In genomic region chr2:213265679-213266078, GRCh38 we compare ENCODE assay signal across 15 cellular contexts. TPM values are rescaled to one million over a fixed set of nuclear protein-coding genes. Genes with fewer than 3 reads are reported as not detected.
DNase-seq lines count a peak whose midpoint lies in the region; ATAC-seq, FAIRE-seq and TF ChIP-seq lines count a peak whose summit lies in the region.
"Had no signal": no experiment of that assay in that cellular context is flagged by ENCODE, and none has a peak within 500 bp of the region (broad histone marks: within the 10 kb centered on the region; RNA-seq: fewer than 3 reads in every experiment).

No MANE protein-coding gene starts in this region.

- no peaks in the 10 kb centered on the region for H3F3A ChIP-seq in GM23248 (ENCODE audit: insufficient read depth)

- no peak overlapping the region for H2BK5ac ChIP-seq in neuronal stem cell (ENCODE audit: low read length)

- no peaks in the 10 kb centered on the region for H3K4me1 ChIP-seq in A673 (ENCODE audit: insufficient read depth, low read length, poor library complexity, severe bottlenecking)
- no peaks in the 10 kb centered on the region for H3K4me1 ChIP-seq in GM23248 (ENCODE audit: insufficient read depth)
- H3K4me1 ChIP-seq in GM12878 (ENCODE audit: control insufficient read depth, insufficient read depth, low read length) = no peaks in the 10 kb centered on the region
- H3K4me1 ChIP-seq in neuronal stem cell (ENCODE audit: control insufficient read depth in 2 of 2, insufficient read depth in 1 of 2, low read depth in 1 of 2, low read length in 2 of 2) = peaks cover 0 to 2% of the 10 kb centered on the region in 2 donors
- H3K4me1 ChIP-seq: HAP-1 had no signal

- H3K4me2 ChIP-seq in GM23248 (ENCODE audit: unreplicated experiment) (no peak overlapping the region), GM12878 (ENCODE audit: control insufficient read depth, insufficient read depth) (no peak overlapping the region), neuronal stem cell (ENCODE audit: insufficient read depth, low read length, poor library complexity, severe bottlenecking) (no peak overlapping the region)

- intact Hi-C loops in A673 (cut with micrococcal nuclease; ENCODE audit: unreplicated experiment) = no loop called here
- intact Hi-C loops in GM12878 (cut with micrococcal nuclease; ENCODE audit: unreplicated experiment) = no loop called here
- intact Hi-C loops in activated T-helper 1 cell treated with anti-CD3 and anti-CD28 coated beads, Interleukin-12 subunit alpha, Interleukin-12 subunit beta, Interleukin-2, Interleukin-4 antibody, amounts not matched to agents 30 ng/mL and 10 ng/mL and 1 ng/mL, durations not matched to agents 14 hours and 24 hours and 36 hours (cut with micrococcal nuclease) = no loop called here

- H3K4me3 Mint-ChIP-seq in activated T-helper 1 cell treated with anti-CD3 and anti-CD28 coated beads, Interleukin-12 subunit alpha, Interleukin-12 subunit beta, Interleukin-2, Interleukin-4 antibody, amounts not matched to agents 30 ng/mL and 10 ng/mL and 1 ng/mL, durations not matched to agents 14 hours and 24 hours and 36 hours = no peak overlapping the region
- H3K4me3 Mint-ChIP-seq: CD4-positive, alpha-beta T cell had no signal

- RAD21 ChIA-PET in GM12878 (lab: Charles Lee; ENCODE audit: unreplicated experiment) = no interaction called here

- BruUV-seq in A673 (replicated peaks; lab: Mats Ljungman, UMichigan) (no TSS peak), GM12878 (replicated peaks; lab: Mats Ljungman, UMichigan) (no TSS peak)

- POLR2A ChIA-PET in A673 (lab: Charles Lee; ENCODE audit: low non-redundant PET) (no interaction called here), GM12878 (lab: Charles Lee) (no interaction called here)

- H3K9me3 ChIP-seq in A673 (ENCODE audit: low read depth, low read length, poor library complexity, severe bottlenecking) = no peaks in the 10 kb centered on the region
- H3K9me3 ChIP-seq in GM23248 (ENCODE audit: low read depth) = no peaks in the 10 kb centered on the region
- H3K9me3 ChIP-seq in GM12878 (replicated peaks; ENCODE audit: control insufficient read depth, insufficient read depth, low read length) = no peaks in the 10 kb centered on the region
- no peaks in the 10 kb centered on the region for H3K9me3 ChIP-seq in neuronal stem cell (replicated peaks in 1 of 2; ENCODE audit: control insufficient read depth in 2 of 2, insufficient read depth in 1 of 2, low read depth in 1 of 2, low read length in 2 of 2)
- H3K9me3 ChIP-seq: HAP-1 had no signal

- in situ Hi-C loops in GM23248 (cut with MboI) = no loop called here
- in situ Hi-C loops in GM12878 (cut with MboI) = no loop called here

- no peak overlapping the region for H2BK15ac ChIP-seq in neuronal stem cell (ENCODE audit: low read length)

- no peak overlapping the region for H4K8ac ChIP-seq in neuronal stem cell (ENCODE audit: low read depth, low read length)

- no peak for TF ChIP-seq RAD21 in GM12878 (IDR thresholded peaks at IDR 0.05; ENCODE audit: insufficient read depth, low read depth, low read length)

- 14 to 20% methylated on average over 3 of the region's 3 CpGs for WGBS in GM23248 (ENCODE audit: low coverage in 1 of 2, low lambda C conversion rate in 2 of 2, missing lambda C conversion rate in 2 of 2), 2 experiments
- WGBS in GM12878 (ENCODE audit: insufficient coverage, insufficient replicate concordance, low lambda C conversion rate, missing lambda C conversion rate) = 75% methylated on average over 3 of the region's 3 CpGs
- WGBS in neuronal stem cell (ENCODE audit: extremely low coverage in 2 of 2, insufficient read length in 2 of 2, insufficient replicate concordance in 1 of 2), 2 donors = no CpG with 5 or more reads among the region's 3 CpGs

- H3K9me2 ChIP-seq in GM23248 (ENCODE audit: insufficient read depth) = no peaks in the 10 kb centered on the region

- no peaks in the 10 kb centered on the region for H3K9me3 Mint-ChIP-seq in activated T-helper 1 cell treated with anti-CD3 and anti-CD28 coated beads, Interleukin-12 subunit alpha, Interleukin-12 subunit beta, Interleukin-2, Interleukin-4 antibody, amounts not matched to agents 30 ng/mL and 10 ng/mL and 1 ng/mL, durations not matched to agents 14 hours and 24 hours and 36 hours
- H3K9me3 Mint-ChIP-seq: CD4-positive, alpha-beta T cell had no signal

- H4K91ac ChIP-seq in neuronal stem cell (ENCODE audit: low read depth, low read length, poor library complexity) = no peak overlapping the region

- peak; percentile 76 for FAIRE-seq in GM12878 (lab: Jason Lieb, UNC)
- FAIRE-seq: A204.1 had no signal

- H3K9ac ChIP-seq in GM23248 = no peak overlapping the region
- H3K9ac ChIP-seq in GM12878 (ENCODE audit: control insufficient read depth, insufficient read depth, low read length) = no peak overlapping the region
- H3K9ac ChIP-seq in neuronal stem cell (ENCODE audit: low read depth, low read length, poor library complexity) = no peak overlapping the region

- no peak overlapping the region for H2BK120ac ChIP-seq in neuronal stem cell (ENCODE audit: low read depth, low read length)

- no peaks in the 10 kb centered on the region for H3K79me2 ChIP-seq in GM23248 (ENCODE audit: insufficient read depth)
- no peaks in the 10 kb centered on the region for H3K79me2 ChIP-seq in GM12878 (ENCODE audit: control insufficient read depth, insufficient read depth, low read length)

- H3K14ac ChIP-seq in neuronal stem cell (ENCODE audit: low read length) = no peak overlapping the region

- H3K27ac Mint-ChIP-seq in activated T-helper 1 cell treated with anti-CD3 and anti-CD28 coated beads, Interleukin-12 subunit alpha, Interleukin-12 subunit beta, Interleukin-2, Interleukin-4 antibody, amounts not matched to agents 30 ng/mL and 10 ng/mL and 1 ng/mL, durations not matched to agents 14 hours and 24 hours and 36 hours = no peak overlapping the region
- H3K27ac Mint-ChIP-seq: CD4-positive, alpha-beta T cell had no signal

- SMC1A ChIA-PET in GM12878 (lab: Charles Lee; ENCODE audit: uncharacterized antibody, unreplicated experiment) = interaction anchor here (1.0 to 1.3 kb wide), 2 partner anchors 10 to 13 kb away, joined by 3 read pairs; no protein-coding TSS in a partner anchor

- no peak overlapping the region for H3K27ac ChIP-seq in A673 (ENCODE audit: low read depth, low read length, poor library complexity, severe bottlenecking)
- H3K27ac ChIP-seq in GM23248 = no peak overlapping the region
- H3K27ac ChIP-seq in GM12878 (ENCODE audit: control insufficient read depth, insufficient read depth) = no peak overlapping the region
- H3K27ac ChIP-seq in neuronal stem cell (replicated peaks; ENCODE audit: low read length) = no peak overlapping the region
- H3K27ac ChIP-seq: C4-2B had no signal

- peak; percentile 55 for DNase-seq in A673 (ENCODE audit: low spot score)
- no peak for DNase-seq in GM23248
- DNase-seq in GM12878 (ENCODE audit: low read depth, low spot score) = no peak
- DNase-seq in neuronal stem cell (ENCODE audit: low spot score) = no peak
- DNase-seq in RKO (ENCODE audit: low spot score) = no peak
- no peak for DNase-seq in activated T-helper 1 cell treated with anti-CD3 and anti-CD28 coated beads, Interleukin-12 subunit alpha, Interleukin-12 subunit beta, Interleukin-2, Interleukin-4 antibody, amounts not matched to agents 30 ng/mL and 10 ng/mL and 1 ng/mL, durations not matched to agents 14 hours and 24 hours and 36 hours (ENCODE audit: low spot score)
- DNase-seq: AML-193; CD4-positive, alpha-beta T cell; DMS153; DMS79; GDM1 had no signal

- H3K79me1 ChIP-seq in neuronal stem cell (ENCODE audit: low read depth, low read length) = no peaks in the 10 kb centered on the region

- H3K27me3 Mint-ChIP-seq in activated T-helper 1 cell treated with anti-CD3 and anti-CD28 coated beads, Interleukin-12 subunit alpha, Interleukin-12 subunit beta, Interleukin-2, Interleukin-4 antibody, amounts not matched to agents 30 ng/mL and 10 ng/mL and 1 ng/mL, durations not matched to agents 14 hours and 24 hours and 36 hours (ENCODE audit: insufficient read depth) = no peaks in the 10 kb centered on the region
- H3K27me3 Mint-ChIP-seq: CD4-positive, alpha-beta T cell had no signal

- H2AFZ ChIP-seq in GM23248 (peak overlapping the region; percentile 39), GM12878 (ENCODE audit: control insufficient read depth, low read depth, low read length) (no peak overlapping the region), neuronal stem cell (ENCODE audit: low read length) (peak overlapping the region; percentile 33)

- no peaks in the 10 kb centered on the region for H3K36me3 Mint-ChIP-seq in activated T-helper 1 cell treated with anti-CD3 and anti-CD28 coated beads, Interleukin-12 subunit alpha, Interleukin-12 subunit beta, Interleukin-2, Interleukin-4 antibody, amounts not matched to agents 30 ng/mL and 10 ng/mL and 1 ng/mL, durations not matched to agents 14 hours and 24 hours and 36 hours (ENCODE audit: low read depth)

- H3K18ac ChIP-seq in neuronal stem cell (ENCODE audit: low read length) = no peak overlapping the region

- H3K36me3 ChIP-seq in A673 (ENCODE audit: insufficient read depth, low read length, poor library complexity, severe bottlenecking) (no peaks in the 10 kb centered on the region), GM23248 (ENCODE audit: low read depth) (no peaks in the 10 kb centered on the region), GM12878 (ENCODE audit: control insufficient read depth in 2 of 2, insufficient read depth in 2 of 2, low read length in 1 of 2) (no peaks in the 10 kb centered on the region), neuronal stem cell (replicated peaks in 1 of 2; ENCODE audit: control insufficient read depth in 2 of 2, insufficient read depth in 2 of 2, low read length in 2 of 2) (no peaks in the 10 kb centered on the region)
- H3K36me3 ChIP-seq: HAP-1 had no signal

- no peak for TF ChIP-seq CTCF in A673 (conservative IDR thresholded peaks at IDR 0.05; ENCODE audit: low read depth, low read length)
- no peak for TF ChIP-seq CTCF in GM12878 (IDR thresholded peaks at IDR 0.05 in 2 of 3, conservative IDR thresholded peaks at IDR 0.05 in 1 of 3; ENCODE audit: control insufficient read depth in 2 of 3, extremely low read depth in 1 of 3, insufficient read depth in 1 of 3, low read depth in 3 of 3, low read length in 3 of 3)

- no peaks in the 10 kb centered on the region for H3K27me3 ChIP-seq in A673 (replicated peaks; ENCODE audit: insufficient read depth, low read depth, low read length, poor library complexity)
- H3K27me3 ChIP-seq in GM23248 (replicated peaks; ENCODE audit: insufficient read depth) = no peaks in the 10 kb centered on the region
- no peaks in the 10 kb centered on the region for H3K27me3 ChIP-seq in GM12878 (replicated peaks in 1 of 2; ENCODE audit: control insufficient read depth in 2 of 2, insufficient read depth in 2 of 2, low read length in 1 of 2)
- no peaks in the 10 kb centered on the region for H3K27me3 ChIP-seq in neuronal stem cell (ENCODE audit: control insufficient read depth in 3 of 3, insufficient read depth in 3 of 3, low read depth in 1 of 3, low read length in 3 of 3)

- no peak for TF ChIP-seq EP300 in GM12878 (IDR thresholded peaks at IDR 0.05; ENCODE audit: borderline replicate concordance in 1 of 2, control insufficient read depth in 1 of 2, low read depth in 2 of 2, low read length in 2 of 2)

- H3K4ac ChIP-seq in neuronal stem cell (ENCODE audit: low read length) = no peak overlapping the region

- H3K4me1 Mint-ChIP-seq in activated T-helper 1 cell treated with anti-CD3 and anti-CD28 coated beads, Interleukin-12 subunit alpha, Interleukin-12 subunit beta, Interleukin-2, Interleukin-4 antibody, amounts not matched to agents 30 ng/mL and 10 ng/mL and 1 ng/mL, durations not matched to agents 14 hours and 24 hours and 36 hours (ENCODE audit: low read depth) = no peaks in the 10 kb centered on the region

- H3K4me3 ChIP-seq in A673 (ENCODE audit: low read depth, low read length, poor library complexity, severe bottlenecking) = no peak overlapping the region
- H3K4me3 ChIP-seq in GM23248 = no peak overlapping the region
- H3K4me3 ChIP-seq in GM12878 = no peak overlapping the region
- no peak overlapping the region for H3K4me3 ChIP-seq in neuronal stem cell (ENCODE audit: low read length in 2 of 2)
- H3K4me3 ChIP-seq: HAP-1 had no signal

- H3K23ac ChIP-seq in neuronal stem cell (ENCODE audit: low read depth, low read length, poor library complexity) = no peak overlapping the region

- no peak overlapping the region for H2AK5ac ChIP-seq in neuronal stem cell (ENCODE audit: low read depth, low read length)

- TF ChIP-seq POLR2A in GM12878 (IDR thresholded peaks at IDR 0.05; ENCODE audit: low read depth, low read length) = no peak

- H2BK12ac ChIP-seq in neuronal stem cell (ENCODE audit: low read length) = no peak overlapping the region

- H4K20me1 ChIP-seq in GM23248 (ENCODE audit: insufficient read depth) = no peaks in the 10 kb centered on the region
- no peaks in the 10 kb centered on the region for H4K20me1 ChIP-seq in GM12878 (ENCODE audit: control insufficient read depth, insufficient read depth)

- CTCF ChIA-PET in A673 (lab: Charles Lee) = no interaction called here
- CTCF ChIA-PET in GM12878 (lab: Yijun Ruan, JAX) = no interaction called here

- ATAC-seq in GM12878 = no peak
- ATAC-seq in HG03565 (IDR thresholded peaks at IDR 0.05; ENCODE audit: unreplicated experiment) = no peak

RNA-seq across cellular contexts. Expression of gene SPAG16, which starts 18.6 kb away (rescaled TPM):
- total RNA-seq in A673 (2021) (13.1 and 21.7 TPM in 2 replicates), GM12878 (2014; rRNA removed) (10.7 and 12.3 TPM in 2 replicates), GM12878 (2014; rRNA removed; fragmentation: Illumina TruSeq; extraction: Trizol) (16.1 and 17.5 TPM in 2 replicates), GM12878 (2021) (9.9 and 13.1 TPM in 2 replicates)
- total RNA-seq in GM23248 (2014; rRNA removed; shearing (Covaris generic)) = 25.4 and 28.9 TPM in 2 replicates
- polyA plus RNA-seq in GM23248 (2016; fragmentation: Nextera tagmentation; extraction: Ambion mirVana) (27.7 and 30.7 TPM in 2 replicates), GM12878 (2011; rRNA removed) (13.3 and 25.0 TPM in 2 replicates), GM12878 (2014; fragmentation: Illumina TruSeq; extraction: Trizol) (18.3 and 18.6 TPM in 2 replicates), GM12878 (2014; fragmentation: Nextera tagmentation; extraction: Ambion mirVana) (10 to 100 TPM in 1 of 2 experiments, 1 to 10 TPM in 1; 6.0 to 12.8 TPM), GM12878 (2014; rRNA removed) (15.0 and 17.2 TPM in 2 replicates), GM12878 (2016; fragmentation: Nextera tagmentation; extraction: Ambion mirVana) (10 to 100 TPM; 24.2 to 25.0 TPM)
- total RNA-seq in GM12878 (2013; cell fraction: nucleolus; rRNA removed) = 24.1 and 24.7 TPM in 2 replicates
- polyA plus RNA-seq in GM12878 (2011; ENCODE audit: low read depth) = 7.7 TPM
- 7.0 and 8.0 TPM in 2 replicates for polyA plus RNA-seq in GM12878 (2011; cell fraction: cytosol; rRNA removed)
- 4.7 and 6.7 TPM in 2 replicates for polyA plus RNA-seq in GM12878 (2011; cell fraction: nucleus; rRNA removed)
- 10.8 and 12.7 TPM in 2 replicates for polyA plus RNA-seq in GM12878 (2012)
- 5.1 and 5.3 TPM in 2 replicates for polyA minus RNA-seq in GM12878 (2011; rRNA and poly(A)+ RNA removed)
- polyA minus RNA-seq in GM12878 (2011; cell fraction: cytosol; rRNA and poly(A)+ RNA removed) = 4.4 and 5.9 TPM in 2 replicates
- polyA minus RNA-seq in GM12878 (2011; cell fraction: nucleus; rRNA and poly(A)+ RNA removed) = 6.4 and 13.3 TPM in 2 replicates
- polyA plus RNA-seq in neuronal stem cell (2013, experiment 1 of 2) = 49.9 TPM
- 50.5 TPM for polyA plus RNA-seq in neuronal stem cell (2013, experiment 2 of 2)
- total RNA-seq in activated T-helper 1 cell treated with anti-CD3 and anti-CD28 coated beads, Interleukin-12 subunit alpha, Interleukin-12 subunit beta, Interleukin-2, Interleukin-4 antibody, amounts not matched to agents 30 ng/mL and 10 ng/mL and 1 ng/mL, durations not matched to agents 14 hours and 24 hours and 36 hours = 7.3 TPM in 2 replicates
